Comparison of ENCODE assay signal across 10 cellular contexts in genomic region chr16:57146735-57147134, GRCh38. TPM values are rescaled to one million over a fixed set of nuclear protein-coding genes. Genes with fewer than 3 reads are reported as not detected.
DNase-seq lines count a peak whose midpoint lies in the region; ATAC-seq and TF ChIP-seq lines count a peak whose summit lies in the region.
"Had no signal": no experiment of that assay in that cellular context is flagged by ENCODE, and none has a peak within 500 bp of the region (broad histone marks: within the 10 kb centered on the region; RNA-seq: fewer than 3 reads in every experiment).

No MANE protein-coding gene starts in this region.

- no peak for TF ChIP-seq POLR2A in esophagus muscularis mucosa (IDR thresholded peaks at IDR 0.05; ENCODE audit: low read depth)

- WGBS in esophagus muscularis mucosa: 93% methylated on average over 5 of the region's 5 CpGs

- peaks cover 85 to 100% (median 100%) of the 10 kb centered on the region in 10 experiments for H3K4me1 ChIP-seq in BLaER1 treated with 17β-estradiol and CSF1 and Interleukin-3, amounts not matched to agents 10 nM and 100 nM
- H3K4me1 ChIP-seq in esophagus muscularis mucosa: peaks cover 52 to 66% (median 60%) of the 10 kb centered on the region in 4 donors

- H3K27ac Mint-ChIP-seq in activated CD8-positive, alpha-beta T cell treated with anti-CD3 and anti-CD28 coated beads for 36 hours: no peak overlapping the region

- POLR2A ChIA-PET in HEK293T (lab: Yijun Ruan, JAX): no interaction called here
- POLR2A ChIA-PET in activated CD8-positive, alpha-beta T cell treated with anti-CD3 and anti-CD28 coated beads for 36 hours (lab: Charles Lee): no interaction called here

- peak overlapping the region; percentile 86 to 98 (median 93) for H3K4me2 ChIP-seq in BLaER1 treated with 17β-estradiol and CSF1 and Interleukin-3, amounts not matched to agents 10 nM and 100 nM

- no peaks in the 10 kb centered on the region for H4K20me1 ChIP-seq in BLaER1 treated with 17β-estradiol and CSF1 and Interleukin-3, amounts not matched to agents 10 nM and 100 nM

- peak; percentile 35 for ATAC-seq in activated CD8-positive, alpha-beta T cell treated with anti-CD3 and anti-CD28 coated beads for 36 hours
- ATAC-seq in GM21737 (IDR thresholded peaks at IDR 0.05; ENCODE audit: unreplicated experiment): no peak
- no peak for ATAC-seq in GM18498 (IDR thresholded peaks at IDR 0.05; ENCODE audit: unreplicated experiment)

- intact Hi-C loops in activated CD8-positive, alpha-beta T cell treated with anti-CD3 and anti-CD28 coated beads for 36 hours (cut with micrococcal nuclease): no loop called here
- intact Hi-C loops in esophagus muscularis mucosa (cut with DNase I): no loop called here

- H3K27me3 Mint-ChIP-seq in activated CD8-positive, alpha-beta T cell treated with anti-CD3 and anti-CD28 coated beads for 36 hours: no peaks in the 10 kb centered on the region

- DNase-seq in HEK293T (ENCODE audit: extremely low spot score): peak; percentile 57
- DNase-seq in activated CD8-positive, alpha-beta T cell treated with anti-CD3 and anti-CD28 coated beads for 36 hours: no peak
- peak; percentile 33 for DNase-seq in left kidney (ENCODE audit: low read depth, low spot score)
- no peak for DNase-seq in esophagus muscularis mucosa (ENCODE audit: extremely low spot score)
- DNase-seq in activated CD4-positive, alpha-beta T cell treated with anti-CD3 and anti-CD28 coated beads, Interleukin-2, amount 50 U/mL, for 4 hours: no peak
- DNase-seq: activated effector memory CD4-positive, alpha-beta T cell treated with anti-CD3 and anti-CD28 coated beads, Interleukin-2, amount 50 U/mL, for 16 hours had no signal

- peaks cover 5% of the 10 kb centered on the region for H3K36me3 Mint-ChIP-seq in activated CD8-positive, alpha-beta T cell treated with anti-CD3 and anti-CD28 coated beads for 36 hours (ENCODE audit: low read depth)

- TF ChIP-seq EP300 in esophagus muscularis mucosa (IDR thresholded peaks at IDR 0.05): no peak

- H3K36me3 ChIP-seq in BLaER1 treated with 17β-estradiol and CSF1 and Interleukin-3, amounts not matched to agents 10 nM and 100 nM: peaks cover 4 to 46% (median 24%) of the 10 kb centered on the region in 11 experiments; a peak in 15 of 22 replicates
- peaks cover 0 to 27% (median 11%) of the 10 kb centered on the region in 4 donors for H3K36me3 ChIP-seq in esophagus muscularis mucosa
- H3K36me3 ChIP-seq: ovary had no signal

- H3K9me3 ChIP-seq in BLaER1 treated with 17β-estradiol and CSF1 and Interleukin-3, amounts not matched to agents 10 nM and 100 nM (replicated peaks in 1 of 11): no peaks in the 10 kb centered on the region
- H3K9me3 ChIP-seq in esophagus muscularis mucosa: no peaks in the 10 kb centered on the region
- H3K9me3 ChIP-seq: ovary had no signal

- peak overlapping the region in 10 of 11 experiments; percentile 35 to 86 (median 80); a peak in 19 of 22 replicates for H3K27ac ChIP-seq in BLaER1 treated with 17β-estradiol and CSF1 and Interleukin-3, amounts not matched to agents 10 nM and 100 nM
- H3K27ac ChIP-seq in esophagus muscularis mucosa (replicated peaks in 1 of 4): no peak overlapping the region
- H3K27ac ChIP-seq: ovary had no signal

- H3K4me1 Mint-ChIP-seq in activated CD8-positive, alpha-beta T cell treated with anti-CD3 and anti-CD28 coated beads for 36 hours (ENCODE audit: low read depth): peaks cover 28% of the 10 kb centered on the region

- H3K9me3 Mint-ChIP-seq in activated CD8-positive, alpha-beta T cell treated with anti-CD3 and anti-CD28 coated beads for 36 hours: no peaks in the 10 kb centered on the region

- no peak for TF ChIP-seq CTCF in activated CD8-positive, alpha-beta T cell treated with anti-CD3 and anti-CD28 coated beads for 36 hours (IDR thresholded peaks at IDR 0.05)
- peak in 1 of 3 experiments; percentile 8 for TF ChIP-seq CTCF in esophagus muscularis mucosa (IDR thresholded peaks at IDR 0.05)

- H3K9ac ChIP-seq in BLaER1 treated with 17β-estradiol and CSF1 and Interleukin-3, amounts not matched to agents 10 nM and 100 nM: peak overlapping the region in 10 of 11 experiments; percentile 3 to 76 (median 66); a peak in 17 of 22 replicates

- no peaks in the 10 kb centered on the region for H3K27me3 ChIP-seq in BLaER1 treated with 17β-estradiol and CSF1 and Interleukin-3, amounts not matched to agents 10 nM and 100 nM
- no peaks in the 10 kb centered on the region for H3K27me3 ChIP-seq in esophagus muscularis mucosa
- H3K27me3 ChIP-seq: ovary had no signal

- peak overlapping the region in 7 of 10 experiments; percentile 10 to 61 (median 39); a peak in 10 of 20 replicates for H3K4me3 ChIP-seq in BLaER1 treated with 17β-estradiol and CSF1 and Interleukin-3, amounts not matched to agents 10 nM and 100 nM
- no peak overlapping the region for H3K4me3 ChIP-seq in esophagus muscularis mucosa
- H3K4me3 ChIP-seq: ovary had no signal

- CTCF ChIA-PET in HEK293T (lab: Yijun Ruan, JAX): no interaction called here
- CTCF ChIA-PET in activated CD8-positive, alpha-beta T cell treated with anti-CD3 and anti-CD28 coated beads for 36 hours (lab: Charles Lee): no interaction called here

- H3K4me3 Mint-ChIP-seq in activated CD8-positive, alpha-beta T cell treated with anti-CD3 and anti-CD28 coated beads for 36 hours: no peak overlapping the region

TF ChIP-seq in HEK293T, 16 proteins besides CTCF, POLR2A, EP300 and RAD21:
- TF ChIP-seq SP1 (IDR thresholded peaks at IDR 0.05) (no peak), HDGF (IDR thresholded peaks at IDR 0.05; ENCODE audit: borderline replicate concordance) (no peak), FOXM1 (IDR thresholded peaks at IDR 0.05; ENCODE audit: borderline replicate concordance) (no peak), SUZ12 (IDR thresholded peaks at IDR 0.05) (no peak), FOXA1 (IDR thresholded peaks at IDR 0.05) (no peak), TARDBP (IDR thresholded peaks at IDR 0.05) (no peak), CTBP1 (IDR thresholded peaks at IDR 0.05; ENCODE audit: borderline replicate concordance) (no peak), BHLHE40 (IDR thresholded peaks at IDR 0.05; ENCODE audit: borderline replicate concordance) (no peak)

RNA-seq across cellular contexts. Expression of gene PSME3IP1, which starts 39.1 kb away (rescaled TPM):
- 100 to 1,000 TPM; 101 to 103 TPM for total RNA-seq in activated CD8-positive, alpha-beta T cell treated with anti-CD3 and anti-CD28 coated beads for 36 hours
- total RNA-seq in esophagus muscularis mucosa: 10 to 100 TPM; 47.8 to 60.7 (median 57.5) TPM

RNA-seq across cellular contexts. Expression of gene RSPRY1, which starts 39.4 kb away (rescaled TPM):
- 10 to 100 TPM; 24.5 to 29.4 TPM for total RNA-seq in activated CD8-positive, alpha-beta T cell treated with anti-CD3 and anti-CD28 coated beads for 36 hours
- 10 to 100 TPM; 22.4 to 30.7 (median 25.7) TPM for total RNA-seq in esophagus muscularis mucosa

RNA-seq across cellular contexts. Expression of gene CPNE2, which starts 54.4 kb away (rescaled TPM):
- total RNA-seq in activated CD8-positive, alpha-beta T cell treated with anti-CD3 and anti-CD28 coated beads for 36 hours: 10 to 100 TPM; 18.6 to 20.6 TPM
- total RNA-seq in esophagus muscularis mucosa: 10 to 100 TPM; 21.6 to 43.0 (median 34.9) TPM

Comparison
In these comparisons a context has a peak if more than half of its experiments do, and no peak if none do; other contexts are left out.
1. H3K27ac ChIP-seq: peak in BLaER1 treated with 17β-estradiol and CSF1 and Interleukin-3, amounts not matched to agents 10 nM and 100 nM (10 of 11); none in esophagus muscularis mucosa (0 of 4).
2. H3K4me3 ChIP-seq: peak in BLaER1 treated with 17β-estradiol and CSF1 and Interleukin-3, amounts not matched to agents 10 nM and 100 nM (7 of 10); none in esophagus muscularis mucosa (0 of 4).
3. DNase-seq: peak in HEK293T (single experiment) and left kidney (single experiment); none in activated CD8-positive, alpha-beta T cell treated with anti-CD3 and anti-CD28 coated beads for 36 hours (single experiment), esophagus muscularis mucosa (single experiment) and activated CD4-positive, alpha-beta T cell treated with anti-CD3 and anti-CD28 coated beads, Interleukin-2, amount 50 U/mL, for 4 hours (0 of 2).